In the genomic region with DNA sequence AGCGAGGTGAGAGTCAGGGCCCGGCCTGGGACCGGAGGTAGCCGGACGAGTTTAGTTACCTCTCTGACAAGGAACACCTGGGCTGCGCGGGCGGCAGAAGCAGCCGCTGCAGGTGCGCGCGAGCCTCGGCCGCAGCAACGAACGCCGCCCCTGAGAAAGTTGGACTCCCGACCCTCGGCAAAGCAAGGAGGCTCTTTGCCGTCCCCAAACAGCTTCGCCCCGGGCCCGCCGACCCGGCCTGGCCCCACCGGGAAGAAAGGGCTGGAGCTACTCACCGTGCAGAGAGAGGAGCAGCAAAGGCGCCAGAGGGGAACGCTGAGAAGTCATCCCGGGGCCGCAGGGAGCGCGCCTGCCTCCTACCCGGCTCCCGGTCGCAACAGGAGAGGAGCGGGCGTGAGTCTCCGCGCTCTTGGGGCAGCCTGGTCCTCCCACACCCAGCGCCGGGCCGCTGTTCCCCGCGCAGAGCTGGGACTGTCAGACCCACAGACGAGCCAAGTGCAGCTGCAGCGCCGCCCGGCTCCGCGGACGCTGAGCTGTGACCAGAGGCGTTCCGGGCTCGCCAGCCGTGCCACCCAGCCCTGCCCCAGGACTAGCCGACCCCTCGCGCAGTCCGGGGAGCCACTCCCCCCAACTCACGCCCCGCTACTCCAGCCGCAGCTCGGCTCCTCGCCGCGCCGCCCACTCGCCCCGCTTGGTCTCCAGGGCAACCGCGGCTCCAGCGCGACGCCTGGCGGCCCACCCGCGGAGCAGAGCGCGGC, we compare ENCODE assay signal across 2 cellular contexts.
A peak's percentile ranks its signal among the peaks of the same experiment; 100 is the strongest.
TF ChIP-seq lines count a peak whose summit lies in the region.

A gene with protein sequence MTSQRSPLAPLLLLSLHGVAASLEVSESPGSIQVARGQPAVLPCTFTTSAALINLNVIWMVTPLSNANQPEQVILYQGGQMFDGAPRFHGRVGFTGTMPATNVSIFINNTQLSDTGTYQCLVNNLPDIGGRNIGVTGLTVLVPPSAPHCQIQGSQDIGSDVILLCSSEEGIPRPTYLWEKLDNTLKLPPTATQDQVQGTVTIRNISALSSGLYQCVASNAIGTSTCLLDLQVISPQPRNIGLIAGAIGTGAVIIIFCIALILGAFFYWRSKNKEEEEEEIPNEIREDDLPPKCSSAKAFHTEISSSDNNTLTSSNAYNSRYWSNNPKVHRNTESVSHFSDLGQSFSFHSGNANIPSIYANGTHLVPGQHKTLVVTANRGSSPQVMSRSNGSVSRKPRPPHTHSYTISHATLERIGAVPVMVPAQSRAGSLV (minus strand): TSS at position 591 of the 758 bp plus-strand sequence. CDS start 264 bp downstream, at position 327.

TF ChIP-seq in HCT116, 20 proteins besides CTCF, POLR2A, EP300 and RAD21:
- TF ChIP-seq EGR1 (IDR thresholded peaks at IDR 0.05; ENCODE audit: low read depth), result peak; percentile 79
- no peak for TF ChIP-seq SRF (IDR thresholded peaks at IDR 0.05; ENCODE audit: low read depth)
TF ChIP-seq in HCT116: peak in this region for 1.

TF ChIP-seq in GM12878, 131 proteins besides CTCF, POLR2A, EP300 and RAD21:
- TF ChIP-seq SMC3 (IDR thresholded peaks at IDR 0.05; ENCODE audit: borderline replicate concordance, low read length) (peak; percentile 40; the same call in 1 of the 2 replicates), IKZF1 (conservative IDR thresholded peaks at IDR 0.05) (peak; percentile 61; the same call in 1 of the 2 replicates), JUND (IDR thresholded peaks at IDR 0.05; ENCODE audit: low read depth, low read length) (no peak), TCF3 (IDR thresholded peaks at IDR 0.05; ENCODE audit: borderline replicate concordance, insufficient read depth, low read depth, low read length) (peak; percentile 92; the same call in 1 of the 2 replicates), JUNB (IDR thresholded peaks at IDR 0.05) (no peak), RUNX3 (IDR thresholded peaks at IDR 0.05; ENCODE audit: low read length) (no peak; the same call in 1 of the 2 replicates), LARP7 (IDR thresholded peaks at IDR 0.05) (peak; percentile 90), RELA (IDR thresholded peaks at IDR 0.05; ENCODE audit: borderline replicate concordance, partially characterized antibody) (peak; percentile 54), ZNF384 (IDR thresholded peaks at IDR 0.05; ENCODE audit: borderline replicate concordance, low read depth, low read length) (no peak), YY1 (IDR thresholded peaks at IDR 0.05; ENCODE audit: low read depth, low read length) (0 out of 2 replicates have a peak, but pooled peaks have one; percentile 31), NFIC (IDR thresholded peaks at IDR 0.05; ENCODE audit: low read depth, low read length) (no peak), GATAD2B (conservative IDR thresholded peaks at IDR 0.05; ENCODE audit: low read depth) (peak; percentile 60; the same call in 1 of the 2 replicates), TCF12 (IDR thresholded peaks at IDR 0.05; ENCODE audit: low read depth, low read length) (peak; percentile 82; the same call in 1 of the 2 replicates), SMARCA5 (IDR thresholded peaks at IDR 0.05) (peak; percentile 76), BHLHE40 (IDR thresholded peaks at IDR 0.05; ENCODE audit: borderline replicate concordance in 1 of 2, low read depth in 2 of 2, low read length in 1 of 2) (peak in 1 of 2 experiments; percentile 53; a peak in 1 of 4 replicates), MYC (IDR thresholded peaks at IDR 0.05; ENCODE audit: insufficient read depth, insufficient read length, insufficient replicate concordance, low read length, severe bottlenecking) (no peak), BACH1 (IDR thresholded peaks at IDR 0.05; ENCODE audit: borderline replicate concordance) (0 out of 2 replicates have a peak, but pooled peaks have one; percentile 28), EGR1 (IDR thresholded peaks at IDR 0.05; ENCODE audit: borderline replicate concordance in 1 of 2, low read depth in 2 of 2, low read length in 2 of 2) (peak in 1 of 2 experiments; percentile 90; a peak in 2 of 3 replicates), MXI1 (IDR thresholded peaks at IDR 0.05; ENCODE audit: low read depth, low read length) (peak; percentile 44), ZNF24 (IDR thresholded peaks at IDR 0.05) (0 out of 2 replicates have a peak, but pooled peaks have one; percentile 12), NR2F1 (conservative IDR thresholded peaks at IDR 0.05) (0 out of 2 replicates have a peak, but pooled peaks have one; percentile 19), DPF2 (IDR thresholded peaks at IDR 0.05) (peak; percentile 73)
- TF ChIP-seq, protein P1, sequence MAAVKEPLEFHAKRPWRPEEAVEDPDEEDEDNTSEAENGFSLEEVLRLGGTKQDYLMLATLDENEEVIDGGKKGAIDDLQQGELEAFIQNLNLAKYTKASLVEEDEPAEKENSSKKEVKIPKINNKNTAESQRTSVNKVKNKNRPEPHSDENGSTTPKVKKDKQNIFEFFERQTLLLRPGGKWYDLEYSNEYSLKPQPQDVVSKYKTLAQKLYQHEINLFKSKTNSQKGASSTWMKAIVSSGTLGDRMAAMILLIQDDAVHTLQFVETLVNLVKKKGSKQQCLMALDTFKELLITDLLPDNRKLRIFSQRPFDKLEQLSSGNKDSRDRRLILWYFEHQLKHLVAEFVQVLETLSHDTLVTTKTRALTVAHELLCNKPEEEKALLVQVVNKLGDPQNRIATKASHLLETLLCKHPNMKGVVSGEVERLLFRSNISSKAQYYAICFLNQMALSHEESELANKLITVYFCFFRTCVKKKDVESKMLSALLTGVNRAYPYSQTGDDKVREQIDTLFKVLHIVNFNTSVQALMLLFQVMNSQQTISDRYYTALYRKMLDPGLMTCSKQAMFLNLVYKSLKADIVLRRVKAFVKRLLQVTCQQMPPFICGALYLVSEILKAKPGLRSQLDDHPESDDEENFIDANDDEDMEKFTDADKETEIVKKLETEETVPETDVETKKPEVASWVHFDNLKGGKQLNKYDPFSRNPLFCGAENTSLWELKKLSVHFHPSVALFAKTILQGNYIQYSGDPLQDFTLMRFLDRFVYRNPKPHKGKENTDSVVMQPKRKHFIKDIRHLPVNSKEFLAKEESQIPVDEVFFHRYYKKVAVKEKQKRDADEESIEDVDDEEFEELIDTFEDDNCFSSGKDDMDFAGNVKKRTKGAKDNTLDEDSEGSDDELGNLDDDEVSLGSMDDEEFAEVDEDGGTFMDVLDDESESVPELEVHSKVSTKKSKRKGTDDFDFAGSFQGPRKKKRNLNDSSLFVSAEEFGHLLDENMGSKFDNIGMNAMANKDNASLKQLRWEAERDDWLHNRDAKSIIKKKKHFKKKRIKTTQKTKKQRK (IDR thresholded peaks at IDR 0.05; ENCODE audit: low read depth, low read length), result no peak
- TF ChIP-seq, protein P2, sequence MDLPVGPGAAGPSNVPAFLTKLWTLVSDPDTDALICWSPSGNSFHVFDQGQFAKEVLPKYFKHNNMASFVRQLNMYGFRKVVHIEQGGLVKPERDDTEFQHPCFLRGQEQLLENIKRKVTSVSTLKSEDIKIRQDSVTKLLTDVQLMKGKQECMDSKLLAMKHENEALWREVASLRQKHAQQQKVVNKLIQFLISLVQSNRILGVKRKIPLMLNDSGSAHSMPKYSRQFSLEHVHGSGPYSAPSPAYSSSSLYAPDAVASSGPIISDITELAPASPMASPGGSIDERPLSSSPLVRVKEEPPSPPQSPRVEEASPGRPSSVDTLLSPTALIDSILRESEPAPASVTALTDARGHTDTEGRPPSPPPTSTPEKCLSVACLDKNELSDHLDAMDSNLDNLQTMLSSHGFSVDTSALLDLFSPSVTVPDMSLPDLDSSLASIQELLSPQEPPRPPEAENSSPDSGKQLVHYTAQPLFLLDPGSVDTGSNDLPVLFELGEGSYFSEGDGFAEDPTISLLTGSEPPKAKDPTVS (IDR thresholded peaks at IDR 0.05; ENCODE audit: low read depth, low read length), result no peak
